Comparison of ENCODE assay signal across 8 cellular contexts in the genomic region with DNA sequence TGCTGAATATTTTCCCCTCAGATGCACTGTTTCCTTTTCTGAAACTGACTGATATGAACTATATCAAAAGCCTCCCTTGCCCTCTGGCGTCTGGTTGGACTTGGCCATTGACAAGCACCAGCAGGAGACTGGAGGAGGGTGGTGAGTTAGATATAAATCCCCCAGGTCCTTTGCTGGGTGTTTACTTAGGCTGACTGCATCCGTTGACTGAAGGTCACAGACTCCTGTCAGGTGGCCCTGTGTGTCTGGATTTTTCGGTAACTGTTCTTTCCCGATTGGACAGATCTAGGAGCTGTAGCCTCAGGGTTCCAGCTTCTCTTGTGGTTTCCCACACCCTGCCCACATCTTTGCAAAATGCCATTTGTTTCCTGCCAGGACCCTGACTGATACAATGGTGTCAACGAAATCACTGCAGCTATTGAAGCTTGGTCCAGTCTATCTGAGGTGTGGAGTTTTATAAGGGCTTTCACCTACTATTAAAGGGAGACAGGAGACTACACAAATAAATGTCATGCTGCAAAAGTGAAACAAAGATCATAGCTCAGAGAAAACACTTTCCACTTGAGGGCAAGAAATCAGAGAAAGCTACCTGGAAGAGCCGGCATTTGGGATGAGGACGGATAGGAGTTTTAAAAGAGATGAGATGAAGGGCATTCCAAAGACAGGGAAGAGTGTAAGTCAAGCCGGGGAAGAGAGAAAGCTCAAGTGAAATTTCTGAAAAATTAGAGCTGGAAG. TPM values are rescaled to one million over a fixed set of nuclear protein-coding genes. Genes with fewer than 3 reads are reported as not detected.
DNase-seq lines count a peak whose midpoint lies in the region; FAIRE-seq and TF ChIP-seq lines count a peak whose summit lies in the region.

No MANE protein-coding gene starts in this region.

- POLR2A ChIA-PET in activated CD4-positive, alpha-beta T cell treated with anti-CD3 and anti-CD28 coated beads, Interleukin-2, amount 10 ng/mL, durations not matched to agents 7 days and 5 days (lab: Charles Lee) = no interaction called here

- H3K27me3 ChIP-seq in duodenal mucosa (ENCODE audit: control insufficient read depth in 1 of 2, insufficient read depth in 2 of 2, low read length in 2 of 2) = no peaks in the 10 kb centered on the region

- H3K9me3 Mint-ChIP-seq in activated CD4-positive, alpha-beta T cell treated with anti-CD3 and anti-CD28 coated beads, Interleukin-2, amount 10 ng/mL, durations not matched to agents 7 days and 5 days = peaks cover 5% of the 10 kb centered on the region
- H3K9me3 Mint-ChIP-seq in nephron progenitor cell = peaks cover 8% of the 10 kb centered on the region

- TF ChIP-seq CTCF in nephron progenitor cell (IDR thresholded peaks at IDR 0.05) = no peak

- FAIRE-seq in RCC 7860 (lab: Jason Lieb, UNC) = no peak

- peak overlapping the region; percentile 85 to 86 for H3K4me3 ChIP-seq in duodenal mucosa (ENCODE audit: low read depth in 1 of 2, low read length in 2 of 2)

- peaks cover 29% of the 10 kb centered on the region for H3K4me1 Mint-ChIP-seq in activated CD4-positive, alpha-beta T cell treated with anti-CD3 and anti-CD28 coated beads, Interleukin-2, amount 10 ng/mL, durations not matched to agents 7 days and 5 days
- peaks cover 35% of the 10 kb centered on the region for H3K4me1 Mint-ChIP-seq in nephron progenitor cell

- peaks cover 14% of the 10 kb centered on the region for H3K27me3 Mint-ChIP-seq in activated CD4-positive, alpha-beta T cell treated with anti-CD3 and anti-CD28 coated beads, Interleukin-2, amount 10 ng/mL, durations not matched to agents 7 days and 5 days
- peaks cover 6% of the 10 kb centered on the region for H3K27me3 Mint-ChIP-seq in nephron progenitor cell (ENCODE audit: low read depth, poor library complexity)

- peak overlapping the region; percentile 90 for H3K4me3 Mint-ChIP-seq in activated CD4-positive, alpha-beta T cell treated with anti-CD3 and anti-CD28 coated beads, Interleukin-2, amount 10 ng/mL, durations not matched to agents 7 days and 5 days
- peak overlapping the region; percentile 84 for H3K4me3 Mint-ChIP-seq in nephron progenitor cell

- peak overlapping the region; percentile 74 for H3K27ac ChIP-seq in duodenal mucosa (ENCODE audit: low read depth, low read length)

- H3K9me3 ChIP-seq in duodenal mucosa (ENCODE audit: control insufficient read depth in 1 of 2, low read length in 2 of 2) = no peaks in the 10 kb centered on the region

- H3K9ac ChIP-seq in duodenal mucosa (ENCODE audit: low read depth in 1 of 2, low read length in 2 of 2) = peak overlapping the region; percentile 74 to 77

- H3K36me3 ChIP-seq in duodenal mucosa (ENCODE audit: control insufficient read depth in 1 of 2, insufficient read depth in 2 of 2, low read length in 2 of 2) = no peaks in the 10 kb centered on the region

- peak; percentile 7 for DNase-seq in activated CD4-positive, alpha-beta T cell treated with anti-CD3 and anti-CD28 coated beads, Interleukin-2, amount 10 ng/mL, durations not matched to agents 7 days and 5 days
- DNase-seq in activated CD4-positive, alpha-beta T cell treated with anti-CD3 and anti-CD28 coated beads, Interleukin-2, amount 50 U/mL, for 1 hour = no peak
- DNase-seq in RCC 7860 (ENCODE audit: low spot score) = peak; percentile 33
- peak; percentile 2 for DNase-seq in nephron progenitor cell
- DNase-seq in stimulated activated CD8-positive, alpha-beta memory T cell treated with anti-CD3 and anti-CD28 coated beads, Interleukin-4, amount 100 ng/mL, for 48 hours = no peak
- DNase-seq in GM19240 (ENCODE audit: insufficient read length, low spot score) = no peak
- DNase-seq in stimulated activated CD4-positive, alpha-beta T cell treated with anti-CD3 and anti-CD28 coated beads, Interleukin-4, amount 100 ng/mL, for 4 hours = no peak

- CTCF ChIA-PET in activated CD4-positive, alpha-beta T cell treated with anti-CD3 and anti-CD28 coated beads, Interleukin-2, amount 10 ng/mL, durations not matched to agents 7 days and 5 days (lab: Charles Lee) = interaction anchor here (1.1 kb wide), 1 partner anchor 20 kb away, joined by 4 read pairs; no protein-coding TSS in a partner anchor

- no peak overlapping the region for H3K27ac Mint-ChIP-seq in activated CD4-positive, alpha-beta T cell treated with anti-CD3 and anti-CD28 coated beads, Interleukin-2, amount 10 ng/mL, durations not matched to agents 7 days and 5 days
- H3K27ac Mint-ChIP-seq in nephron progenitor cell = no peak overlapping the region

- H3K4me1 ChIP-seq in duodenal mucosa (ENCODE audit: control insufficient read depth in 1 of 2, insufficient read depth in 2 of 2, low read length in 2 of 2) = peaks cover 0 to 17% of the 10 kb centered on the region in 2 donors

- peaks cover 2% of the 10 kb centered on the region for H3K36me3 Mint-ChIP-seq in activated CD4-positive, alpha-beta T cell treated with anti-CD3 and anti-CD28 coated beads, Interleukin-2, amount 10 ng/mL, durations not matched to agents 7 days and 5 days (ENCODE audit: low read depth)
- no peaks in the 10 kb centered on the region for H3K36me3 Mint-ChIP-seq in nephron progenitor cell (ENCODE audit: low read depth)

RNA-seq across cellular contexts. Expression of a gene that starts 1.5 kb away (rescaled TPM):
- total RNA-seq in activated CD4-positive, alpha-beta T cell treated with anti-CD3 and anti-CD28 coated beads, Interleukin-2, amount 10 ng/mL, durations not matched to agents 7 days and 5 days = 10 to 100 TPM; 10.8 to 11.0 TPM

Comparison
In these comparisons a context has a peak if more than half of its experiments do, and no peak if none do; other contexts are left out.
1. DNase-seq: peak in activated CD4-positive, alpha-beta T cell treated with anti-CD3 and anti-CD28 coated beads, Interleukin-2, amount 10 ng/mL, durations not matched to agents 7 days and 5 days (single experiment), RCC 7860 (single experiment) and nephron progenitor cell (single experiment); none in activated CD4-positive, alpha-beta T cell treated with anti-CD3 and anti-CD28 coated beads, Interleukin-2, amount 50 U/mL, for 1 hour (single experiment), stimulated activated CD8-positive, alpha-beta memory T cell treated with anti-CD3 and anti-CD28 coated beads, Interleukin-4, amount 100 ng/mL, for 48 hours (single experiment), GM19240 (single experiment) and stimulated activated CD4-positive, alpha-beta T cell treated with anti-CD3 and anti-CD28 coated beads, Interleukin-4, amount 100 ng/mL, for 4 hours (0 of 2).